In the genomic region with DNA sequence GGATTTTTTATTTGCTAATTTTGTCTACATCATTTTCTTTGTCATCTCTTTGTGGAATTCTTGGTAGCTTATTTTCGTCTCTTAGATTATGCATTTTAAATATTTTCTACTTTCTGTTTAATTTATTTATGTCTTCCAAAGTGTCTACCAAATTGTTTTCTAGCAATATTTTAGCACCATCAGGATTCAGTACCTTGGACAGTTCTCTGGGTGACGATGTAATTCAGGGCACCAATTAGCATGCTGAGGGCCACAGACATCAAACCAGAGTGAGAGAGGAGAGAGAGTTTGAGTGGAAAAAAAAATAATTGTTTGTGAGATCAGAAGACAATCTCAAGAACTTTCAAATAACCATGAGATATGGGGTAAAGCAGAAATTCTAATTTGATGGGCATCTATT, we compare ENCODE assay signal across 13 cellular contexts.
DNase-seq lines count a peak whose midpoint lies in the region; ATAC-seq and TF ChIP-seq lines count a peak whose summit lies in the region.
"Had no signal": no experiment of that assay in that cellular context is flagged by ENCODE, and none has a peak within 500 bp of the region (broad histone marks: within the 10 kb centered on the region; RNA-seq: fewer than 3 reads in every experiment).

No MANE protein-coding gene starts in this region.

- H3K23ac ChIP-seq in mesendoderm (ENCODE audit: low read length), result no peak overlapping the region

- intact Hi-C loops in mammary epithelial cell (cut with micrococcal nuclease), result no loop called here

- in situ Hi-C loops in mammary epithelial cell (cut with MboI; ENCODE audit: low sequenced_read_pairs in 2 of 2), result no loop called here

- no peak overlapping the region for H2BK5ac ChIP-seq in mesendoderm (ENCODE audit: low read length)

- no peak overlapping the region for H3K27ac ChIP-seq in mammary epithelial cell (ENCODE audit: insufficient read depth, low read depth, low read length)
- no peak overlapping the region for H3K27ac ChIP-seq in mesendoderm (ENCODE audit: low read depth, low read length)
- H3K27ac ChIP-seq: 22Rv1, neutrophil had no signal

- no peaks in the 10 kb centered on the region for H4K20me1 ChIP-seq in mammary epithelial cell (ENCODE audit: insufficient read depth, low read length)

- H3K56ac ChIP-seq in mesendoderm (ENCODE audit: low read length), result no peak overlapping the region

- no peak overlapping the region for H4K5ac ChIP-seq in mesendoderm (ENCODE audit: low read length)

- H2BK120ac ChIP-seq in mesendoderm (ENCODE audit: low read depth, low read length), result no peak overlapping the region

- no peak overlapping the region for H3K18ac ChIP-seq in mesendoderm (ENCODE audit: low read length)

- no TSS peak for BruUV-seq in mammary epithelial cell (replicated peaks; lab: Mats Ljungman, UMichigan)

- 4% methylated on average over 2 of the region's 2 CpGs for WGBS in mammary epithelial cell (ENCODE audit: low coverage, missing lambda C conversion rate)
- no CpG with 5 or more reads among the region's 2 CpGs for WGBS in mesendoderm (ENCODE audit: extremely low coverage, insufficient coverage, low lambda C conversion rate)

- H4K8ac ChIP-seq in mesendoderm (ENCODE audit: low read depth, low read length), result no peak overlapping the region

- H3K9me3 ChIP-seq in mammary epithelial cell (replicated peaks; ENCODE audit: insufficient read depth, low read length), result no peaks in the 10 kb centered on the region
- H3K9me3 ChIP-seq: neutrophil had no signal

- ATAC-seq in HG03432 (IDR thresholded peaks at IDR 0.05; ENCODE audit: unreplicated experiment), result no peak

- dilution Hi-C loops in mammary epithelial cell (cut with HindIII; ENCODE audit: low sequenced_read_pairs), result no loop called here

- H3K36me3 ChIP-seq in mammary epithelial cell (ENCODE audit: insufficient read depth, low read length) (no peaks in the 10 kb centered on the region), mesendoderm (ENCODE audit: control insufficient read depth, insufficient read depth, low read length) (no peaks in the 10 kb centered on the region)
- H3K36me3 ChIP-seq: neutrophil had no signal

- no peak overlapping the region for H2BK15ac ChIP-seq in mesendoderm (replicated peaks; ENCODE audit: low read depth)

- H3K4me3 ChIP-seq in mammary epithelial cell (replicated peaks in 1 of 3; ENCODE audit: insufficient read depth in 1 of 3, low read depth in 2 of 3, low read length in 3 of 3), result no peak overlapping the region
- no peak overlapping the region for H3K4me3 ChIP-seq in mesendoderm (ENCODE audit: low read length)

- no peaks in the 10 kb centered on the region for H3K27me3 ChIP-seq in mammary epithelial cell (ENCODE audit: insufficient read depth, low read length)
- H3K27me3 ChIP-seq in mesendoderm (ENCODE audit: insufficient read depth, low read length, poor library complexity), result no peaks in the 10 kb centered on the region
- H3K27me3 ChIP-seq: neutrophil had no signal

- CTCF ChIA-PET in mammary epithelial cell (lab: Charles Lee; ENCODE audit: low non-redundant PET), result no interaction called here

- H3K4me2 ChIP-seq in mammary epithelial cell (ENCODE audit: insufficient read depth, low read depth, low read length) (no peak overlapping the region), mesendoderm (ENCODE audit: low read length) (no peak overlapping the region)

- H3K79me2 ChIP-seq in mammary epithelial cell (ENCODE audit: insufficient read depth, low read length) (no peaks in the 10 kb centered on the region), mesendoderm (ENCODE audit: control insufficient read depth, insufficient read depth, low read length) (no peaks in the 10 kb centered on the region)

- H3K79me1 ChIP-seq in mesendoderm (ENCODE audit: low read length), result no peaks in the 10 kb centered on the region

- H2AFZ ChIP-seq in mammary epithelial cell (ENCODE audit: low read depth, low read length), result no peak overlapping the region

- H3K9ac ChIP-seq in mammary epithelial cell (ENCODE audit: insufficient read depth, low read length) (no peak overlapping the region), mesendoderm (ENCODE audit: low read length) (no peak overlapping the region)

- no peak overlapping the region for H2AK5ac ChIP-seq in mesendoderm (ENCODE audit: low read length)

- DNase-seq in DMS 273 (lab: John Stamatoyannopoulos, UW; ENCODE audit: unreplicated experiment) (peak; percentile 40), DMS 273 treated with DMSO at 0.1 percent for 48 hours (lab: John Stamatoyannopoulos, UW) (no peak), NCI-H460 (ENCODE audit: extremely low read depth, low read depth) (peak; percentile 49), mammary epithelial cell (peak; percentile 31), mesendoderm (peak; percentile 46), NCI-H774 (lab: John Stamatoyannopoulos, UW) (no peak), NCI-H2171 (lab: John Stamatoyannopoulos, UW) (no peak)
- DNase-seq: activated naive CD8-positive, alpha-beta T cell treated with anti-CD3 and anti-CD28 coated beads, Interleukin-2, amount 10 ng/mL, durations not matched to agents 7 days and 5 days; NCI-H69; stimulated activated naive CD4-positive, alpha-beta T cell had no signal

- TF ChIP-seq CTCF in mammary epithelial cell (conservative IDR thresholded peaks at IDR 0.05 in 1 of 2, IDR thresholded peaks at IDR 0.05 in 1 of 2; ENCODE audit: extremely low read depth in 1 of 2, insufficient read depth in 1 of 2, low read depth in 1 of 2, low read length in 2 of 2), result no peak

- no peaks in the 10 kb centered on the region for H3K4me1 ChIP-seq in mammary epithelial cell (ENCODE audit: insufficient read depth, low read length)
- H3K4me1 ChIP-seq in mesendoderm (ENCODE audit: control insufficient read depth, low read depth, low read length), result no peaks in the 10 kb centered on the region

- no peak overlapping the region for H3K4ac ChIP-seq in mesendoderm (ENCODE audit: low read depth, low read length)

Comparison
In these comparisons a context has a peak if more than half of its experiments do, and no peak if none do; other contexts are left out.
1. DNase-seq: peak in DMS 273 (single experiment), NCI-H460 (single experiment), mammary epithelial cell (single experiment) and mesendoderm (single experiment); none in DMS 273 treated with DMSO at 0.1 percent for 48 hours (single experiment), NCI-H774 (single experiment) and NCI-H2171 (single experiment).